Comparison of ENCODE assay signal across 8 cellular contexts in the genomic region with DNA sequence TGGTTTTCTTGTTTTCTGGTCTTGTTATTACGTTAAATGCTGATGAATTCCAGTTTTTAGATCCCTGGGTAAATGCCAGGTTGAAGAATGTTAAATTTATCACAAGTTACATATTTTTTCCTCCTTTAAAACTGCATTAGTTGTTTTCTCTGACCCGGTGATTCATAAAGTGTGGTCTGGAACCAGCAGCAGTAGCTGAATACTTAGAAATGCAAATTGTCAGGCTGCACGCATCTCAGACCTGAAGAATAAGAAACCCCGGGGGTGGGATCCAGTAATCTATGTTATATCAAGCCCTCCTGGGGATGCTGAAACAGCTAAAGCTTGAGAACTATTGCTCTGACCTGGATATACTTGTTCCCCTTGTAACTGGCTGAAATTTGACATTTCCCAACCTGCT.
DNase-seq lines count a peak whose midpoint lies in the region; ATAC-seq lines count a peak whose summit lies in the region.

No MANE protein-coding gene starts in this region.

- H3K36me3 Mint-ChIP-seq in activated T-helper 2 cell treated with anti-CD3 and anti-CD28 coated beads, Interferon-gamma antibody, Interleukin-2, Interleukin-4, amounts not matched to agents 10 μg/mL and 5 μg/mL and 100 μg/mL, durations not matched to agents 14 hours and 24 hours and 36 hours (ENCODE audit: low read depth) = no peaks in the 10 kb centered on the region

- H3K9me3 Mint-ChIP-seq in activated T-helper 2 cell treated with anti-CD3 and anti-CD28 coated beads, Interferon-gamma antibody, Interleukin-2, Interleukin-4, amounts not matched to agents 10 μg/mL and 5 μg/mL and 100 μg/mL, durations not matched to agents 14 hours and 24 hours and 36 hours = peaks cover 6% of the 10 kb centered on the region

- ATAC-seq in GM18517 (IDR thresholded peaks at IDR 0.05; ENCODE audit: unreplicated experiment) (peak; percentile 62), GM21447 (IDR thresholded peaks at IDR 0.05; ENCODE audit: unreplicated experiment) (peak; percentile 83), HG03135 (IDR thresholded peaks at IDR 0.05; ENCODE audit: unreplicated experiment) (peak; percentile 88)

- peaks cover 12% of the 10 kb centered on the region for H3K27me3 Mint-ChIP-seq in activated T-helper 2 cell treated with anti-CD3 and anti-CD28 coated beads, Interferon-gamma antibody, Interleukin-2, Interleukin-4, amounts not matched to agents 10 μg/mL and 5 μg/mL and 100 μg/mL, durations not matched to agents 14 hours and 24 hours and 36 hours (ENCODE audit: low read depth)

- H3K4me1 Mint-ChIP-seq in activated T-helper 2 cell treated with anti-CD3 and anti-CD28 coated beads, Interferon-gamma antibody, Interleukin-2, Interleukin-4, amounts not matched to agents 10 μg/mL and 5 μg/mL and 100 μg/mL, durations not matched to agents 14 hours and 24 hours and 36 hours (ENCODE audit: low read depth) = peaks cover 24% of the 10 kb centered on the region

- intact Hi-C loops in activated T-helper 2 cell treated with anti-CD3 and anti-CD28 coated beads, Interferon-gamma antibody, Interleukin-2, Interleukin-4, amounts not matched to agents 10 μg/mL and 5 μg/mL and 100 μg/mL, durations not matched to agents 14 hours and 24 hours and 36 hours (cut with micrococcal nuclease) = loop anchor here (1.0 to 10.0 kb wide), 4 partner anchors 10 to 313 kb away; a partner anchor contains a TSS

- peak overlapping the region; percentile 35 for H3K27ac Mint-ChIP-seq in activated T-helper 2 cell treated with anti-CD3 and anti-CD28 coated beads, Interferon-gamma antibody, Interleukin-2, Interleukin-4, amounts not matched to agents 10 μg/mL and 5 μg/mL and 100 μg/mL, durations not matched to agents 14 hours and 24 hours and 36 hours

- no peak overlapping the region for H3K4me3 Mint-ChIP-seq in activated T-helper 2 cell treated with anti-CD3 and anti-CD28 coated beads, Interferon-gamma antibody, Interleukin-2, Interleukin-4, amounts not matched to agents 10 μg/mL and 5 μg/mL and 100 μg/mL, durations not matched to agents 14 hours and 24 hours and 36 hours (ENCODE audit: low read depth)

- no peak for DNase-seq in activated T-helper 2 cell treated with anti-CD3 and anti-CD28 coated beads, Interferon-gamma antibody, Interleukin-2, Interleukin-4, amounts not matched to agents 10 μg/mL and 5 μg/mL and 100 μg/mL, durations not matched to agents 14 hours and 24 hours and 36 hours (ENCODE audit: low spot score)
- no peak for DNase-seq in central memory CD4-positive, alpha-beta T cell
- no peak for DNase-seq in GF-D8 (lab: John Stamatoyannopoulos, UW)
- DNase-seq in activated CD4-positive, CD25-positive, alpha-beta regulatory T cell (lab: John Stamatoyannopoulos, UW) = no peak
- no peak for DNase-seq in islet precursor cell
